Comparison of ENCODE assay signal across 1 cellular context in the genomic region with DNA sequence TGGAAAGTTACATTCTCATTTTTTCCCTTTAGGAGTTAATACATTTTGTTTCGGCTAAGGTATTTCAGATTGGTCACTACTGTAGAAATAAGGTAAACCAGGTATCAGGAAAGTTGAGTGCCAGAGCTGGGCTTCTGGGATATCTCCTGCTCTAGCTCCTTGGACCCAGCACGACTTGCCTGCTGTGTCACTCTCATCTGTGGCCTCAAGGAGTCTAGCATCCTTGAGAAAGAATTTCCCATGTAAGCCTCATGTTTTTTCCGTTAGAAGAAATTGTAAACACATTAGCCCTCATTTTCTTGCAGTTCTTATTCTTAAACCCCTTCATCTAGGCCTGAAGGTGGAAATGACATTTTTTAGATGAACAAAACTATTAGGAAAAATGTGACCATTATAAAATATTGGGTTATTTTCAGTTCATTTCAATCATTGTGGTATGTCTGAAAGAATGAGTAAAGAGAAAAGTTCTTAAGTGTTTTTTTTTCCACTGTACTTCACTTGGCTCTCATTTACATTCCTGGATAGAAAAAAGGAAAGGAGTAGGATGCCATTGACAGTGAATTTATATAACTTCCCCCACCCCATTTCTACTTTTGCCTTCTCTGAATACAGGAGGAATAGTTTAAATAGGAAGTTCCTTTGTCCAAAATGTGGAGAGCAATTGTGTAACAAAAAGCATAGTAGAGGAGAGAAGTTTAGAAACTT.
TF ChIP-seq lines count a peak whose summit lies in the region.

No MANE protein-coding gene starts in this region.

TF ChIP-seq in GM23338, 12 proteins besides CTCF, POLR2A, EP300 and RAD21 (continued from another document):
- TF ChIP-seq, protein P1, sequence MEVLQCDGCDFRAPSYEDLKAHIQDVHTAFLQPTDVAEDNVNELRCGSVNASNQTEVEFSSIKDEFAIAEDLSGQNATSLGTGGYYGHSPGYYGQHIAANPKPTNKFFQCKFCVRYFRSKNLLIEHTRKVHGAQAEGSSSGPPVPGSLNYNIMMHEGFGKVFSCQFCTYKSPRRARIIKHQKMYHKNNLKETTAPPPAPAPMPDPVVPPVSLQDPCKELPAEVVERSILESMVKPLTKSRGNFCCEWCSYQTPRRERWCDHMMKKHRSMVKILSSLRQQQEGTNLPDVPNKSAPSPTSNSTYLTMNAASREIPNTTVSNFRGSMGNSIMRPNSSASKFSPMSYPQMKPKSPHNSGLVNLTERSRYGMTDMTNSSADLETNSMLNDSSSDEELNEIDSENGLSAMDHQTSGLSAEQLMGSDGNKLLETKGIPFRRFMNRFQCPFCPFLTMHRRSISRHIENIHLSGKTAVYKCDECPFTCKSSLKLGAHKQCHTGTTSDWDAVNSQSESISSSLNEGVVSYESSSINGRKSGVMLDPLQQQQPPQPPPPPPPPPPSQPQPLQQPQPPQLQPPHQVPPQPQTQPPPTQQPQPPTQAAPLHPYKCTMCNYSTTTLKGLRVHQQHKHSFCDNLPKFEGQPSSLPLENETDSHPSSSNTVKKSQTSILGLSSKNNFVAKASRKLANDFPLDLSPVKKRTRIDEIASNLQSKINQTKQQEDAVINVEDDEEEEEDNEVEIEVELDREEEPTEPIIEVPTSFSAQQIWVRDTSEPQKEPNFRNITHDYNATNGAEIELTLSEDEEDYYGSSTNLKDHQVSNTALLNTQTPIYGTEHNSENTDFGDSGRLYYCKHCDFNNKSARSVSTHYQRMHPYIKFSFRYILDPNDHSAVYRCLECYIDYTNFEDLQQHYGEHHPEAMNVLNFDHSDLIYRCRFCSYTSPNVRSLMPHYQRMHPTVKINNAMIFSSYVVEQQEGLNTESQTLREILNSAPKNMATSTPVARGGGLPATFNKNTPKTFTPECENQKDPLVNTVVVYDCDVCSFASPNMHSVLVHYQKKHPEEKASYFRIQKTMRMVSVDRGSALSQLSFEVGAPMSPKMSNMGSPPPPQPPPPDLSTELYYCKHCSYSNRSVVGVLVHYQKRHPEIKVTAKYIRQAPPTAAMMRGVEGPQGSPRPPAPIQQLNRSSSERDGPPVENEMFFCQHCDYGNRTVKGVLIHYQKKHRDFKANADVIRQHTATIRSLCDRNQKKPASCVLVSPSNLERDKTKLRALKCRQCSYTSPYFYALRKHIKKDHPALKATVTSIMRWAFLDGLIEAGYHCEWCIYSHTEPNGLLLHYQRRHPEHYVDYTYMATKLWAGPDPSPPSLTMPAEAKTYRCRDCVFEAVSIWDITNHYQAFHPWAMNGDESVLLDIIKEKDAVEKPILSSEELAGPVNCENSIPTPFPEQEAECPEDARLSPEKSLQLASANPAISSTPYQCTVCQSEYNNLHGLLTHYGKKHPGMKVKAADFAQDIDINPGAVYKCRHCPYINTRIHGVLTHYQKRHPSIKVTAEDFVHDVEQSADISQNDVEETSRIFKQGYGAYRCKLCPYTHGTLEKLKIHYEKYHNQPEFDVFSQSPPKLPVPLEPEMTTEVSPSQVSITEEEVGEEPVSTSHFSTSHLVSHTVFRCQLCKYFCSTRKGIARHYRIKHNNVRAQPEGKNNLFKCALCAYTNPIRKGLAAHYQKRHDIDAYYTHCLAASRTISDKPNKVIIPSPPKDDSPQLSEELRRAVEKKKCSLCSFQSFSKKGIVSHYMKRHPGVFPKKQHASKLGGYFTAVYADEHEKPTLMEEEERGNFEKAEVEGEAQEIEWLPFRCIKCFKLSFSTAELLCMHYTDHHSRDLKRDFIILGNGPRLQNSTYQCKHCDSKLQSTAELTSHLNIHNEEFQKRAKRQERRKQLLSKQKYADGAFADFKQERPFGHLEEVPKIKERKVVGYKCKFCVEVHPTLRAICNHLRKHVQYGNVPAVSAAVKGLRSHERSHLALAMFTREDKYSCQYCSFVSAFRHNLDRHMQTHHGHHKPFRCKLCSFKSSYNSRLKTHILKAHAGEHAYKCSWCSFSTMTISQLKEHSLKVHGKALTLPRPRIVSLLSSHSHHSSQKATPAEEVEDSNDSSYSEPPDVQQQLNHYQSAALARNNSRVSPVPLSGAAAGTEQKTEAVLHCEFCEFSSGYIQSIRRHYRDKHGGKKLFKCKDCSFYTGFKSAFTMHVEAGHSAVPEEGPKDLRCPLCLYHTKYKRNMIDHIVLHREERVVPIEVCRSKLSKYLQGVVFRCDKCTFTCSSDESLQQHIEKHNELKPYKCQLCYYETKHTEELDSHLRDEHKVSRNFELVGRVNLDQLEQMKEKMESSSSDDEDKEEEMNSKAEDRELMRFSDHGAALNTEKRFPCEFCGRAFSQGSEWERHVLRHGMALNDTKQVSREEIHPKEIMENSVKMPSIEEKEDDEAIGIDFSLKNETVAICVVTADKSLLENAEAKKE (CRISPR knock-in tag; IDR thresholded peaks at IDR 0.05), result no peak
- TF ChIP-seq EZH2 (IDR thresholded peaks at IDR 0.05; ENCODE audit: low read depth, unreplicated experiment) (no peak), ZNF331 (CRISPR knock-in tag; IDR thresholded peaks at IDR 0.05; ENCODE audit: low read depth) (no peak)
TF ChIP-seq in GM23338: peak in this region for 0.
